ENCODE assay signal across 1 cellular context in genomic region chr1:179230721-179231120, GRCh38.
TF ChIP-seq lines count a peak whose summit lies in the region.

No MANE protein-coding gene starts in this region.

TF ChIP-seq in HCT116, 20 proteins besides CTCF, POLR2A, EP300 and RAD21:
- TF ChIP-seq EGR1 (IDR thresholded peaks at IDR 0.05; ENCODE audit: low read depth): no peak
- no peak for TF ChIP-seq ZFX (IDR thresholded peaks at IDR 0.05)
- TF ChIP-seq, protein P1, sequence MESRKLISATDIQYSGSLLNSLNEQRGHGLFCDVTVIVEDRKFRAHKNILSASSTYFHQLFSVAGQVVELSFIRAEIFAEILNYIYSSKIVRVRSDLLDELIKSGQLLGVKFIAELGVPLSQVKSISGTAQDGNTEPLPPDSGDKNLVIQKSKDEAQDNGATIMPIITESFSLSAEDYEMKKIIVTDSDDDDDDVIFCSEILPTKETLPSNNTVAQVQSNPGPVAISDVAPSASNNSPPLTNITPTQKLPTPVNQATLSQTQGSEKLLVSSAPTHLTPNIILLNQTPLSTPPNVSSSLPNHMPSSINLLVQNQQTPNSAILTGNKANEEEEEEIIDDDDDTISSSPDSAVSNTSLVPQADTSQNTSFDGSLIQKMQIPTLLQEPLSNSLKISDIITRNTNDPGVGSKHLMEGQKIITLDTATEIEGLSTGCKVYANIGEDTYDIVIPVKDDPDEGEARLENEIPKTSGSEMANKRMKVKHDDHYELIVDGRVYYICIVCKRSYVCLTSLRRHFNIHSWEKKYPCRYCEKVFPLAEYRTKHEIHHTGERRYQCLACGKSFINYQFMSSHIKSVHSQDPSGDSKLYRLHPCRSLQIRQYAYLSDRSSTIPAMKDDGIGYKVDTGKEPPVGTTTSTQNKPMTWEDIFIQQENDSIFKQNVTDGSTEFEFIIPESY (IDR thresholded peaks at IDR 0.05; ENCODE audit: extremely low read depth, insufficient replicate concordance, low read length): no peak
- TF ChIP-seq FOSL1 (IDR thresholded peaks at IDR 0.05; ENCODE audit: low read depth): no peak
- no peak for TF ChIP-seq YY1 (IDR thresholded peaks at IDR 0.05; ENCODE audit: extremely low read depth, insufficient replicate concordance, low read depth, low read length)
- TF ChIP-seq ATF3 (IDR thresholded peaks at IDR 0.05): no peak
- TF ChIP-seq ELF1 (IDR thresholded peaks at IDR 0.05; ENCODE audit: borderline replicate concordance, low read depth): no peak
- no peak for TF ChIP-seq TCF7L2 (IDR thresholded peaks at IDR 0.05; ENCODE audit: borderline replicate concordance, extremely low read depth, insufficient read depth, insufficient read length)
- no peak for TF ChIP-seq MAX (IDR thresholded peaks at IDR 0.05)
- no peak for TF ChIP-seq SIN3A (IDR thresholded peaks at IDR 0.05; ENCODE audit: low read depth)
